In genomic region chr20:45945678-45946148, GRCh38 we compare ENCODE assay signal across 11 cellular contexts. TPM values are rescaled to one million over a fixed set of nuclear protein-coding genes. Genes with fewer than 3 reads are reported as not detected.
A peak's percentile ranks its signal among the peaks of the same experiment; 100 is the strongest.
DNase-seq lines count a peak whose midpoint lies in the region; ATAC-seq and TF ChIP-seq lines count a peak whose summit lies in the region.
"Had no signal": no experiment of that assay in that cellular context is flagged by ENCODE, and none has a peak within 500 bp of the region (broad histone marks: within the 10 kb centered on the region; RNA-seq: fewer than 3 reads in every experiment).

No MANE protein-coding gene starts in this region.

- H3K14ac ChIP-seq in mesenchymal stem cell (ENCODE audit: low read length in 2 of 2): no peak overlapping the region

- H3K4me3 ChIP-seq in AG10803 (ENCODE audit: low read length) (no peak overlapping the region), KMS-11 (IDR thresholded peaks at IDR 0.05; ENCODE audit: insufficient read depth, low read depth, low read length) (no peak overlapping the region), mesenchymal stem cell (ENCODE audit: insufficient read depth in 1 of 2, low read depth in 1 of 2, low read length in 2 of 2) (no peak overlapping the region)
- H3K4me3 ChIP-seq: colonic mucosa had no signal

- H2BK5ac ChIP-seq in mesenchymal stem cell (ENCODE audit: low read depth, low read length, poor library complexity, severe bottlenecking): no peak overlapping the region

- ATAC-seq in HG02759 (IDR thresholded peaks at IDR 0.05; ENCODE audit: unreplicated experiment) (no peak), GM19351 (IDR thresholded peaks at IDR 0.05; ENCODE audit: unreplicated experiment) (no peak), GM19463 (IDR thresholded peaks at IDR 0.05; ENCODE audit: unreplicated experiment) (no peak)

- 90% methylated on average over 13 of the region's 13 CpGs for WGBS in mesenchymal stem cell

- H3K23ac ChIP-seq in mesenchymal stem cell (ENCODE audit: low read length in 2 of 2): no peak overlapping the region

- H2BK12ac ChIP-seq in mesenchymal stem cell (ENCODE audit: low read length in 2 of 2): no peak overlapping the region

- peaks cover 13% of the 10 kb centered on the region for H3K79me1 ChIP-seq in mesenchymal stem cell (replicated peaks; ENCODE audit: low read length, poor library complexity, severe bottlenecking)

- H3K18ac ChIP-seq in mesenchymal stem cell (ENCODE audit: low read depth in 1 of 2, low read length in 2 of 2): peak overlapping the region in 1 of 2 experiments; percentile 42

- H3K4me1 ChIP-seq in KMS-11 (ENCODE audit: low read depth, poor library complexity, severe bottlenecking) (peaks cover 15% of the 10 kb centered on the region), mesenchymal stem cell (ENCODE audit: control insufficient read depth, insufficient read depth, low read depth, low read length) (peaks cover 23% of the 10 kb centered on the region)
- H3K4me1 ChIP-seq: colonic mucosa, parathyroid adenoma had no signal

- DNase-seq in AG10803 (ENCODE audit: low read depth): peak; percentile 11
- DNase-seq in mesenchymal stem cell: peak; percentile 33
- no peak for DNase-seq in iPS-NIHi7 (ENCODE audit: extremely low spot score)
- DNase-seq: SK-N-SH had no signal

- peak overlapping the region; percentile 3; the same call in 1 of the 2 replicates for H3K4me2 ChIP-seq in KMS-11
- H3K4me2 ChIP-seq in mesenchymal stem cell (ENCODE audit: low read length, poor library complexity, severe bottlenecking): no peak overlapping the region
- H3K4me2 ChIP-seq: SK-N-SH had no signal

- H4K20me1 ChIP-seq in KMS-11 (ENCODE audit: insufficient read depth): no peaks in the 10 kb centered on the region

- H2BK120ac ChIP-seq in mesenchymal stem cell (ENCODE audit: low read depth, low read length): no peak overlapping the region

- no peak overlapping the region for H2BK15ac ChIP-seq in mesenchymal stem cell (ENCODE audit: low read depth, poor library complexity, severe bottlenecking)

- peak overlapping the region; percentile 33 for H2AK5ac ChIP-seq in mesenchymal stem cell (ENCODE audit: low read length, severe bottlenecking)

- peak overlapping the region; percentile 21 for H4K91ac ChIP-seq in mesenchymal stem cell (ENCODE audit: low read length)

- no peak overlapping the region for H2AFZ ChIP-seq in KMS-11 (ENCODE audit: low read depth)
- H2AFZ ChIP-seq in mesenchymal stem cell (ENCODE audit: low read depth, low read length): no peak overlapping the region
- H2AFZ ChIP-seq: parathyroid adenoma had no signal

- no peak for TF ChIP-seq CTCF in AG10803 (conservative IDR thresholded peaks at IDR 0.05; ENCODE audit: low read length)
- TF ChIP-seq CTCF in KMS-11 (conservative IDR thresholded peaks at IDR 0.05; ENCODE audit: low read depth, low read length): no peak

- H3K9me3 ChIP-seq in mesenchymal stem cell (ENCODE audit: control insufficient read depth, low read length): no peaks in the 10 kb centered on the region
- H3K9me3 ChIP-seq: colonic mucosa, SK-N-SH had no signal

- no peaks in the 10 kb centered on the region for H3K27me3 ChIP-seq in KMS-11 (ENCODE audit: insufficient read depth, low read depth)
- no peaks in the 10 kb centered on the region for H3K27me3 ChIP-seq in mesenchymal stem cell (ENCODE audit: control insufficient read depth in 1 of 2, insufficient read depth in 1 of 2, low read length in 2 of 2)
- H3K27me3 ChIP-seq: colonic mucosa had no signal

- no peak overlapping the region for H3K9ac ChIP-seq in KMS-11
- H3K9ac ChIP-seq in mesenchymal stem cell (ENCODE audit: low read length): peak overlapping the region; percentile 13
- H3K9ac ChIP-seq: parathyroid adenoma, SK-N-SH had no signal

- H3K79me2 ChIP-seq in KMS-11 (ENCODE audit: insufficient read depth, low read depth): no peaks in the 10 kb centered on the region
- H3K79me2 ChIP-seq: parathyroid adenoma had no signal

- no peak overlapping the region for H4K8ac ChIP-seq in mesenchymal stem cell (ENCODE audit: low read length)

- H3K27ac ChIP-seq in KMS-11: peak overlapping the region; percentile 45; the same call in 1 of the 2 replicates
- H3K27ac ChIP-seq in angular gyrus (ENCODE audit: low read depth, low read length): peak overlapping the region; percentile 62
- peak overlapping the region; percentile 62 for H3K27ac ChIP-seq in mesenchymal stem cell (ENCODE audit: low read length, poor library complexity, severe bottlenecking)
- H3K27ac ChIP-seq: colonic mucosa, parathyroid adenoma had no signal

- peaks cover 3% of the 10 kb centered on the region; the same call in 1 of the 2 replicates for H3K36me3 ChIP-seq in KMS-11 (ENCODE audit: insufficient read depth)
- H3K36me3 ChIP-seq in mesenchymal stem cell (ENCODE audit: control insufficient read depth in 1 of 2, insufficient read depth in 2 of 2, low read depth in 1 of 2, low read length in 2 of 2): peaks cover 88% of the 10 kb centered on the region in 2 experiments

- no peak overlapping the region for H3K4ac ChIP-seq in mesenchymal stem cell (ENCODE audit: low read depth in 1 of 2, low read length in 2 of 2)

RNA-seq across cellular contexts. Expression of gene PCIF1, which starts 11.2 kb away (rescaled TPM):
- 16.7 TPM for polyA plus RNA-seq in mesenchymal stem cell (2013, experiment 1 of 2)
- polyA plus RNA-seq in mesenchymal stem cell (2013, experiment 2 of 2): 17.3 TPM

RNA-seq across cellular contexts. Expression of gene ZNF335, which starts 26.3 kb away (rescaled TPM):
- polyA plus RNA-seq in mesenchymal stem cell (2013, experiment 1 of 2): 9.5 TPM
- polyA plus RNA-seq in mesenchymal stem cell (2013, experiment 2 of 2): 9.3 TPM

RNA-seq across cellular contexts. Expression of gene PLTP, which starts 33.8 kb away (rescaled TPM):
- 175 TPM for polyA plus RNA-seq in mesenchymal stem cell (2013, experiment 1 of 2)
- polyA plus RNA-seq in mesenchymal stem cell (2013, experiment 2 of 2): 164 TPM

RNA-seq across cellular contexts. Expression of gene CTSA, which starts 54.6 kb away (rescaled TPM):
- polyA plus RNA-seq in mesenchymal stem cell (2013, experiment 1 of 2): 373 TPM
- polyA plus RNA-seq in mesenchymal stem cell (2013, experiment 2 of 2): 366 TPM

RNA-seq across cellular contexts. Expression of gene NEURL2, which starts 54.7 kb away (rescaled TPM):
- 4.3 TPM for polyA plus RNA-seq in mesenchymal stem cell (2013, experiment 1 of 2)
- 3.6 TPM for polyA plus RNA-seq in mesenchymal stem cell (2013, experiment 2 of 2)
